1 cellular context compared by ENCODE assay signal in the genomic region with DNA sequence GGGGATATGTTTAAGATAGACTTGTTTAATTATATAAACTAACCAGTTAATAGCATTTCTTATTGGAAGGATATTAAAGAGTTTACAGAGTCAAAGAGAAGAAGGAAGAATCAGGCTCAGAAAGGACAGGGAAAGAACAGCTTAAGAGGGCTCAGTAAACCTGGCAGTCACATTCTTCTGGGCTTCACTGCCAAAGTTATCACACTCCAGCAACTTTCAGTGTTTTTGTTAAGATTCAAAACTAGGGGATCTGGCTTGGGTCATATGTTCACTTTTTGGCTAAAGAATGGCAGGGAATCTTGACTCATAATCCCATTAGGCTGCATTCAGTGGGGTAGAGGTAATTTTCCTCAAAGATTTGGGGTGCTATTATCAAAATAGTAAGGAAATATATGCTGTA.
TF ChIP-seq lines count a peak whose summit lies in the region.

No MANE protein-coding gene starts in this region.

TF ChIP-seq in H1, 55 proteins besides CTCF, POLR2A, EP300 and RAD21:
- TF ChIP-seq EGR1 (IDR thresholded peaks at IDR 0.05; ENCODE audit: borderline replicate concordance, low read depth, low read length) (no peak), ASH2L (IDR thresholded peaks at IDR 0.05; ENCODE audit: low read length) (no peak), BRCA1 (IDR thresholded peaks at IDR 0.05; ENCODE audit: low read depth, low read length) (no peak), CREB1 (IDR thresholded peaks at IDR 0.05) (no peak), SAP30 (IDR thresholded peaks at IDR 0.05; ENCODE audit: insufficient read depth, insufficient replicate concordance, low read length) (no peak), RBBP5 (IDR thresholded peaks at IDR 0.05; ENCODE audit: borderline replicate concordance, low read depth, low read length) (no peak), FOSL1 (IDR thresholded peaks at IDR 0.05; ENCODE audit: insufficient read depth, low read depth, low read length) (no peak), TCF12 (IDR thresholded peaks at IDR 0.05; ENCODE audit: low read depth, low read length) (no peak), POU5F1 (IDR thresholded peaks at IDR 0.05; ENCODE audit: low read depth, low read length) (no peak), HDAC6 (IDR thresholded peaks at IDR 0.05; ENCODE audit: low read depth, low read length) (no peak), ZNF274 (IDR thresholded peaks at IDR 0.05; ENCODE audit: borderline replicate concordance, extremely low read depth, low read length) (no peak), SIX5 (IDR thresholded peaks at IDR 0.05; ENCODE audit: low read depth, low read length) (no peak), GABPA (IDR thresholded peaks at IDR 0.05; ENCODE audit: borderline replicate concordance, insufficient read depth, low read length) (no peak), GTF2F1 (IDR thresholded peaks at IDR 0.05; ENCODE audit: borderline replicate concordance, low read depth, low read length) (no peak), KDM4A (IDR thresholded peaks at IDR 0.05; ENCODE audit: low read depth, low read length, severe bottlenecking) (no peak)
- TF ChIP-seq, protein P1, sequence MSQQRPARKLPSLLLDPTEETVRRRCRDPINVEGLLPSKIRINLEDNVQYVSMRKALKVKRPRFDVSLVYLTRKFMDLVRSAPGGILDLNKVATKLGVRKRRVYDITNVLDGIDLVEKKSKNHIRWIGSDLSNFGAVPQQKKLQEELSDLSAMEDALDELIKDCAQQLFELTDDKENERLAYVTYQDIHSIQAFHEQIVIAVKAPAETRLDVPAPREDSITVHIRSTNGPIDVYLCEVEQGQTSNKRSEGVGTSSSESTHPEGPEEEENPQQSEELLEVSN (IDR thresholded peaks at IDR 0.05) = no peak
